Comparison of ENCODE assay signal across 23 cellular contexts in genomic region chr10:782751-783648, GRCh38.
DNase-seq lines count a peak whose midpoint lies in the region; TF ChIP-seq lines count a peak whose summit lies in the region.
"Had no signal": no experiment of that assay in that cellular context is flagged by ENCODE, and none has a peak within 500 bp of the region (broad histone marks: within the 10 kb centered on the region; RNA-seq: fewer than 3 reads in every experiment).

No MANE protein-coding gene starts in this region.

- no peaks in the 10 kb centered on the region for H3K9me3 ChIP-seq in endodermal cell (ENCODE audit: control insufficient read depth, low read length)
- H3K9me3 ChIP-seq: adrenal gland, thyroid gland had no signal

- no peaks in the 10 kb centered on the region for H3K36me3 ChIP-seq in endodermal cell (ENCODE audit: control insufficient read depth, insufficient read depth, low read length)
- H3K36me3 ChIP-seq: adrenal gland, cardiac muscle cell, thyroid gland had no signal

- peaks cover 8% of the 10 kb centered on the region for H3K27me3 ChIP-seq in endodermal cell (ENCODE audit: control insufficient read depth, insufficient read depth, low read length, poor library complexity, severe bottlenecking)
- H3K27me3 ChIP-seq: adrenal gland, thyroid gland had no signal

- 86 to 92% methylated on average over 22 to 32 of the region's 32 CpGs for WGBS in endodermal cell (ENCODE audit: insufficient coverage in 1 of 2, insufficient read length in 1 of 2), 2 experiments

- H3K27me3 Mint-ChIP-seq in endodermal cell (ENCODE audit: insufficient read depth) (peaks cover 14% of the 10 kb centered on the region), neural crest cell (ENCODE audit: low read depth) (peaks cover 17% of the 10 kb centered on the region), HFFc6 (ENCODE audit: insufficient read depth) (peaks cover 2% of the 10 kb centered on the region)

- H3K4me1 Mint-ChIP-seq in endodermal cell: no peaks in the 10 kb centered on the region
- no peaks in the 10 kb centered on the region for H3K4me1 Mint-ChIP-seq in neural crest cell
- H3K4me1 Mint-ChIP-seq in HFFc6 (ENCODE audit: low read depth): no peaks in the 10 kb centered on the region; the same call in 1 of the 2 replicates

- no peak overlapping the region for H3K9ac ChIP-seq in endodermal cell (ENCODE audit: extremely low read depth, low read length, poor library complexity, severe bottlenecking)

- H3K27ac ChIP-seq in endodermal cell (ENCODE audit: low read depth, low read length): no peak overlapping the region
- H3K27ac ChIP-seq: adrenal gland, cardiac muscle cell, thyroid gland had no signal

- H3K4me3 ChIP-seq in endodermal cell (ENCODE audit: low read length): no peak overlapping the region
- H3K4me3 ChIP-seq: adrenal gland, cardiac muscle cell, thyroid gland had no signal

- H3K9me3 Mint-ChIP-seq in endodermal cell (no peaks in the 10 kb centered on the region), neural crest cell (no peaks in the 10 kb centered on the region), HFFc6 (no peaks in the 10 kb centered on the region)
- H3K9me3 Mint-ChIP-seq: CD8-positive, alpha-beta T cell; IgD-negative memory B cell; natural killer cell treated with Interleukin-12 subunit alpha and Interleukin-12 subunit beta and Interleukin-15 and Interleukin-18, amount 100 ng/mL, for 72 hours had no signal

- peak; percentile 5 for DNase-seq in AG20443 (ENCODE audit: low spot score)
- DNase-seq in GM20000 (ENCODE audit: low spot score): peak; percentile 22
- peak; percentile 47 for DNase-seq in endodermal cell
- peak; percentile 1 for DNase-seq in neural crest cell (ENCODE audit: low read depth, low spot score)
- no peak for DNase-seq in NOMO-1 treated with dmso at 0.1 percent for 144 hours (lab: John Stamatoyannopoulos, UW; ENCODE audit: unreplicated experiment)
- DNase-seq in kidney glomerular epithelial cell (lab: John Stamatoyannopoulos, UW): no peak
- no peak for DNase-seq in T-helper 1 cell
- DNase-seq in HFFc6: no peak
- DNase-seq: activated CD4-positive, alpha-beta T cell treated with anti-CD3 and anti-CD28 coated beads for 1 hour; DMS79; foreskin melanocyte; NCI-H1417; NCI-H526; small intestine; stimulated activated CD4-positive, alpha-beta T cell treated with anti-CD3 and anti-CD28 coated beads, Interleukin-2, amount 100 ng/mL, for 48 hours; stimulated activated naive CD4-positive, alpha-beta T cell treated with Interleukin-2 at 50 U/mL for 16 hours; thyroid gland had no signal

- H3K4me1 ChIP-seq in endodermal cell (ENCODE audit: control insufficient read depth, insufficient read depth, low read length): peaks cover 4% of the 10 kb centered on the region

- H3K4me3 Mint-ChIP-seq in endodermal cell (no peak overlapping the region), neural crest cell (no peak overlapping the region), HFFc6 (no peak overlapping the region)
- H3K4me3 Mint-ChIP-seq: CD8-positive, alpha-beta T cell; natural killer cell treated with Interleukin-12 subunit alpha and Interleukin-12 subunit beta and Interleukin-15 and Interleukin-18, amount 100 ng/mL, for 72 hours had no signal

- H3K36me3 Mint-ChIP-seq in endodermal cell (ENCODE audit: low read depth) (no peaks in the 10 kb centered on the region), neural crest cell (ENCODE audit: low read depth) (no peaks in the 10 kb centered on the region), HFFc6 (ENCODE audit: low read depth) (no peaks in the 10 kb centered on the region)
- H3K36me3 Mint-ChIP-seq: CD8-positive, alpha-beta T cell; IgD-negative memory B cell; natural killer cell treated with Interleukin-12 subunit alpha and Interleukin-12 subunit beta and Interleukin-15 and Interleukin-18, amount 100 ng/mL, for 72 hours had no signal

- TF ChIP-seq CTCF in GM20000 (IDR thresholded peaks at IDR 0.05; ENCODE audit: extremely low read depth, missing control alignments): no peak
- TF ChIP-seq CTCF in endodermal cell (conservative IDR thresholded peaks at IDR 0.05): no peak
- no peak for TF ChIP-seq CTCF in neural crest cell (conservative IDR thresholded peaks at IDR 0.05)
- no peak for TF ChIP-seq CTCF in HFFc6 (IDR thresholded peaks at IDR 0.05)

- H3K27ac Mint-ChIP-seq in endodermal cell (no peak overlapping the region), neural crest cell (ENCODE audit: unreplicated experiment) (no peak overlapping the region), HFFc6 (no peak overlapping the region)
- H3K27ac Mint-ChIP-seq: CD8-positive, alpha-beta T cell; natural killer cell treated with Interleukin-12 subunit alpha and Interleukin-12 subunit beta and Interleukin-15 and Interleukin-18, amount 100 ng/mL, for 72 hours; progenitor cell of endocrine pancreas had no signal

Comparison
In these comparisons a context has a peak if more than half of its experiments do, and no peak if none do; other contexts are left out.
1. DNase-seq: peak in AG20443 (single experiment), GM20000 (single experiment), endodermal cell (single experiment) and neural crest cell (single experiment); none in NOMO-1 treated with dmso at 0.1 percent for 144 hours (single experiment), kidney glomerular epithelial cell (single experiment), T-helper 1 cell (0 of 5) and HFFc6 (single experiment).